Comparison of ENCODE assay signal across 1 cellular context in the genomic region with DNA sequence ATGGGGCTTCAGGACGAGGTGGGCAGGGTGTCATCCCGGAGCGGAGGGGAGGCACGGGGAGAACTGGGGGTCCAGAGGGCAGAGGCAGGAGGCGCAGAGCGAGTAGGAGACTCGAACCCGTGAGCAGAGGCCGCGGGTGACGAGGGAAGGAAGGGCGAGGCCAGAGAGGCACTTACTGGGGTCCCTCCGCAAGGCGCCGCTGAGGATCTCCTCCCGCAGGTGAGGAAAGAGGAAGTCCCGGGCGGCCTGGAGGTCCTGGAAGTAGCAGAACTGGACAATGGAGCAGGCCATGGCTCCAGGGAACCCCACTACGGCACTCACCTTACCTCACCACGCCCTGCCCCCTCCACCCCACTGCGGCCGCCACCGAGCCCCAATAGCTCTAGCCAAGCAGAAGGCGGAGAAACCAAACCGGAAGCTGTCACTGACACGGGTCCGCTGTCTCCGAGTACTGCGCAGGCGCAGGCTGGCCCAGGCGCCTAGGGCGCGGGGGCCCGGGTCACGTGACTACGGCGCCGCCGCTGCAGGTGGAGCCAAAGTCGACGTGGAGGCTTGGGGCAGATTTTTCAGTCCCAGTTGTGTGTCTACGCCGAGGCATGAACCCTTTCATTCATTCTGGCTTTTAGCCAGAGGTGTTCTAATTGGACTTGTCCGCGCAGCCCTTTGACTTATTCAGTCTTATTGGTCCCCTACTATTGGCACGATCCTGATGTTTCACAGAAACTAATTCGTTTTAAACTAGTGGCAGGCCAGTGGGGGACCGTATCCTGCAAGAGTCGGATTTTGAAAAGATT.
TF ChIP-seq lines count a peak whose summit lies in the region.

RAB3GAP2 (minus strand) TSS at position 407 of the 794 bp plus-strand sequence; CDS start at position 291, 116 bp downstream.

TF ChIP-seq in GM23338, 12 proteins besides CTCF, POLR2A, EP300 and RAD21 (continued from another document):
- TF ChIP-seq, protein P1, sequence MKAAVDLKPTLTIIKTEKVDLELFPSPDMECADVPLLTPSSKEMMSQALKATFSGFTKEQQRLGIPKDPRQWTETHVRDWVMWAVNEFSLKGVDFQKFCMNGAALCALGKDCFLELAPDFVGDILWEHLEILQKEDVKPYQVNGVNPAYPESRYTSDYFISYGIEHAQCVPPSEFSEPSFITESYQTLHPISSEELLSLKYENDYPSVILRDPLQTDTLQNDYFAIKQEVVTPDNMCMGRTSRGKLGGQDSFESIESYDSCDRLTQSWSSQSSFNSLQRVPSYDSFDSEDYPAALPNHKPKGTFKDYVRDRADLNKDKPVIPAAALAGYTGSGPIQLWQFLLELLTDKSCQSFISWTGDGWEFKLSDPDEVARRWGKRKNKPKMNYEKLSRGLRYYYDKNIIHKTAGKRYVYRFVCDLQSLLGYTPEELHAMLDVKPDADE (IDR thresholded peaks at IDR 0.05): peak; percentile 38; the same call in 1 of the 2 replicates
- no peak for TF ChIP-seq EZH2 (IDR thresholded peaks at IDR 0.05; ENCODE audit: low read depth, unreplicated experiment)
